Comparison of ENCODE assay signal across 26 cellular contexts in genomic region chr2:122239440-122239839, GRCh38.
"Had no signal": no experiment of that assay in that cellular context is flagged by ENCODE, and none has a peak within 500 bp of the region (broad histone marks: within the 10 kb centered on the region; RNA-seq: fewer than 3 reads in every experiment).

No MANE protein-coding gene starts in this region.

- FAIRE-seq: keratinocyte had no signal

- H3K9me3 ChIP-seq: esophagus squamous epithelium, heart right ventricle, neutrophil, stomach, suprapubic skin, tibial artery had no signal

- ATAC-seq: activated naive CD8-positive, alpha-beta T cell treated with anti-CD3 and anti-CD28 coated beads, Interleukin-2, amount 50 U/mL, for 24 hours; heart right ventricle; left cardiac atrium; left ventricle myocardium superior; stimulated activated naive B cell treated with anti-CD40 and anti-IgM and Interleukin-4, amounts not matched to agents 10 μg/mL and 1 μg/mL and 100 μg/mL, for 72 hours had no signal

- H3K36me3 ChIP-seq: esophagus squamous epithelium, heart right ventricle, neutrophil, stomach, suprapubic skin, tibial artery had no signal

- H3K4me3 ChIP-seq: esophagus squamous epithelium, heart right ventricle, stomach, suprapubic skin, tibial artery had no signal

- H3K27ac Mint-ChIP-seq: activated naive CD4-positive, alpha-beta T cell treated with anti-CD3 and anti-CD28 coated beads, Interleukin-2, amount 50 U/mL, for 24 hours; activated naive CD8-positive, alpha-beta T cell treated with anti-CD3 and anti-CD28 coated beads, Interleukin-2, amount 50 U/mL, for 24 hours; activated T-helper 1 cell treated with anti-CD3 and anti-CD28 coated beads, Interleukin-12 subunit alpha, Interleukin-12 subunit beta, Interleukin-2, Interleukin-4 antibody, amounts not matched to agents 30 ng/mL and 10 ng/mL and 1 ng/mL, durations not matched to agents 14 hours and 24 hours and 36 hours; stimulated activated naive B cell treated with anti-CD40 and anti-IgM and Interleukin-4, amounts not matched to agents 10 μg/mL and 1 μg/mL and 100 μg/mL, for 72 hours had no signal

- H3K4me3 Mint-ChIP-seq: activated naive CD4-positive, alpha-beta T cell treated with anti-CD3 and anti-CD28 coated beads, Interleukin-2, amount 50 U/mL, for 24 hours; activated naive CD8-positive, alpha-beta T cell treated with anti-CD3 and anti-CD28 coated beads, Interleukin-2, amount 50 U/mL, for 24 hours; activated T-helper 1 cell treated with anti-CD3 and anti-CD28 coated beads, Interleukin-12 subunit alpha, Interleukin-12 subunit beta, Interleukin-2, Interleukin-4 antibody, amounts not matched to agents 30 ng/mL and 10 ng/mL and 1 ng/mL, durations not matched to agents 14 hours and 24 hours and 36 hours; naive B cell; nephron progenitor cell; stimulated activated naive B cell treated with anti-CD40 and anti-IgM and Interleukin-4, amounts not matched to agents 10 μg/mL and 1 μg/mL and 100 μg/mL, for 72 hours had no signal

- H3K27me3 ChIP-seq: esophagus squamous epithelium, neutrophil, tibial artery had no signal

- H3K36me3 Mint-ChIP-seq: activated naive CD4-positive, alpha-beta T cell treated with anti-CD3 and anti-CD28 coated beads, Interleukin-2, amount 50 U/mL, for 24 hours; naive B cell; stimulated activated naive B cell treated with anti-CD40 and anti-IgM and Interleukin-4, amounts not matched to agents 10 μg/mL and 1 μg/mL and 100 μg/mL, for 72 hours had no signal

- H3K4me1 Mint-ChIP-seq: activated naive CD4-positive, alpha-beta T cell treated with anti-CD3 and anti-CD28 coated beads, Interleukin-2, amount 50 U/mL, for 24 hours; activated naive CD8-positive, alpha-beta T cell treated with anti-CD3 and anti-CD28 coated beads, Interleukin-2, amount 50 U/mL, for 24 hours; naive B cell; stimulated activated naive B cell treated with anti-CD40 and anti-IgM and Interleukin-4, amounts not matched to agents 10 μg/mL and 1 μg/mL and 100 μg/mL, for 72 hours had no signal

- H3K27me3 Mint-ChIP-seq: activated naive CD4-positive, alpha-beta T cell treated with anti-CD3 and anti-CD28 coated beads, Interleukin-2, amount 50 U/mL, for 24 hours; activated naive CD8-positive, alpha-beta T cell treated with anti-CD3 and anti-CD28 coated beads, Interleukin-2, amount 50 U/mL, for 24 hours; naive B cell; stimulated activated naive B cell treated with anti-CD40 and anti-IgM and Interleukin-4, amounts not matched to agents 10 μg/mL and 1 μg/mL and 100 μg/mL, for 72 hours had no signal

- DNase-seq: activated CD4-positive, alpha-beta T cell treated with anti-CD3 and anti-CD28 coated beads for 48 hours; activated CD4-positive, alpha-beta T cell treated with anti-CD3 and anti-CD28 coated beads, Interleukin-2, amount 50 U/mL, for 48 hours; activated CD4-positive, CD25-positive, alpha-beta regulatory T cell; activated CD8-positive, alpha-beta memory T cell treated with anti-CD3 and anti-CD28 coated beads for 24 hours; activated effector memory CD4-positive, alpha-beta T cell treated with anti-CD3 and anti-CD28 coated beads, Interleukin-2, amount 50 U/mL, for 16 hours; activated naive CD8-positive, alpha-beta T cell treated with anti-CD3 and anti-CD28 coated beads, Interleukin-2, amount 50 U/mL, for 24 hours; amygdala; central memory CD4-positive, alpha-beta T cell; esophagus squamous epithelium; foreskin melanocyte; heart right ventricle; left cardiac atrium; left ventricle myocardium superior; naive B cell; nephron progenitor cell; stimulated activated CD4-positive, alpha-beta T cell treated with anti-CD3 and anti-CD28 coated beads, Interleukin-15, amount 100 ng/mL, for 24 hours; stimulated activated CD4-positive, alpha-beta T cell treated with anti-CD3 and anti-CD28 coated beads, Interleukin-2, amount 100 ng/mL, for 24 hours; stimulated activated naive B cell treated with anti-CD40 and anti-IgM and Interleukin-4, amounts not matched to agents 10 μg/mL and 1 μg/mL and 100 μg/mL, for 72 hours; stomach; T-helper 2 cell; tibial artery had no signal

- H3K4me1 ChIP-seq: esophagus squamous epithelium, heart right ventricle, stomach, suprapubic skin had no signal

- H3K27ac ChIP-seq: esophagus squamous epithelium, heart right ventricle, neutrophil, stomach, suprapubic skin, tibial artery had no signal

- H3K9me3 Mint-ChIP-seq: activated naive CD4-positive, alpha-beta T cell treated with anti-CD3 and anti-CD28 coated beads, Interleukin-2, amount 50 U/mL, for 24 hours; activated naive CD8-positive, alpha-beta T cell treated with anti-CD3 and anti-CD28 coated beads, Interleukin-2, amount 50 U/mL, for 24 hours; activated T-helper 1 cell treated with anti-CD3 and anti-CD28 coated beads, Interleukin-12 subunit alpha, Interleukin-12 subunit beta, Interleukin-2, Interleukin-4 antibody, amounts not matched to agents 30 ng/mL and 10 ng/mL and 1 ng/mL, durations not matched to agents 14 hours and 24 hours and 36 hours; nephron progenitor cell; stimulated activated naive B cell treated with anti-CD40 and anti-IgM and Interleukin-4, amounts not matched to agents 10 μg/mL and 1 μg/mL and 100 μg/mL, for 72 hours had no signal
